In genomic region chr11:109521571-109522086, GRCh38 we compare ENCODE assay signal across 20 cellular contexts.
A peak's percentile ranks its signal among the peaks of the same experiment; 100 is the strongest.
DNase-seq lines count a peak whose midpoint lies in the region; ATAC-seq and TF ChIP-seq lines count a peak whose summit lies in the region.
"Had no signal": no experiment of that assay in that cellular context is flagged by ENCODE, and none has a peak within 500 bp of the region (broad histone marks: within the 10 kb centered on the region; RNA-seq: fewer than 3 reads in every experiment).

No MANE protein-coding gene starts in this region.

- H4K20me1 ChIP-seq in mammary epithelial cell (ENCODE audit: insufficient read depth, low read length) (no peaks in the 10 kb centered on the region), PC-3 (ENCODE audit: low read length) (no peaks in the 10 kb centered on the region), MM.1S (ENCODE audit: insufficient read depth, low read length) (no peaks in the 10 kb centered on the region)

- H3K4me1 ChIP-seq in mammary epithelial cell (ENCODE audit: insufficient read depth, low read length), result peaks cover 15% of the 10 kb centered on the region
- H3K4me1 ChIP-seq in breast epithelium, result no peaks in the 10 kb centered on the region
- H3K4me1 ChIP-seq in right lobe of liver, result no peaks in the 10 kb centered on the region
- no peaks in the 10 kb centered on the region for H3K4me1 ChIP-seq in PC-3 (ENCODE audit: insufficient read depth, low read length)
- H3K4me1 ChIP-seq in MM.1S (ENCODE audit: low read length), result peaks cover 5% of the 10 kb centered on the region
- H3K4me1 ChIP-seq in psoas muscle, result no peaks in the 10 kb centered on the region
- H3K4me1 ChIP-seq: A549 had no signal

- intact Hi-C loops in mammary epithelial cell (cut with micrococcal nuclease), result no loop called here
- intact Hi-C loops in breast epithelium (cut with DNase I; ENCODE audit: low total_unique reads), result no loop called here
- intact Hi-C loops in right lobe of liver (cut with DNase I), result no loop called here
- intact Hi-C loops in PC-3 (cut with micrococcal nuclease), result no loop called here
- intact Hi-C loops in psoas muscle (cut with DNase I), result no loop called here

- CTCF ChIA-PET in mammary epithelial cell (lab: Charles Lee; ENCODE audit: low non-redundant PET), result no interaction called here
- CTCF ChIA-PET in PC-3 (lab: Charles Lee), result no interaction called here

- POLR2A ChIA-PET in PC-3 (lab: Charles Lee; ENCODE audit: unreplicated experiment), result no interaction called here

- dilution Hi-C loops in mammary epithelial cell (cut with HindIII; ENCODE audit: low sequenced_read_pairs), result no loop called here

- H3K9ac ChIP-seq in mammary epithelial cell (ENCODE audit: insufficient read depth, low read length) (no peak overlapping the region), PC-3 (ENCODE audit: low read length) (no peak overlapping the region), MM.1S (ENCODE audit: low read length) (no peak overlapping the region)

- TF ChIP-seq CTCF in mammary epithelial cell (conservative IDR thresholded peaks at IDR 0.05 in 1 of 2, IDR thresholded peaks at IDR 0.05 in 1 of 2; ENCODE audit: extremely low read depth in 1 of 2, insufficient read depth in 1 of 2, low read depth in 1 of 2, low read length in 2 of 2) (no peak), breast epithelium (IDR thresholded peaks at IDR 0.05) (no peak), right lobe of liver (IDR thresholded peaks at IDR 0.05) (no peak), PC-3 (conservative IDR thresholded peaks at IDR 0.05; ENCODE audit: low read depth, low read length) (no peak), MM.1S (IDR thresholded peaks at IDR 0.05; ENCODE audit: low read length) (no peak), psoas muscle (IDR thresholded peaks at IDR 0.05) (no peak)

- TF ChIP-seq POLR2A in breast epithelium (IDR thresholded peaks at IDR 0.05) (no peak), right lobe of liver (IDR thresholded peaks at IDR 0.05) (no peak)

- BruUV-seq in mammary epithelial cell (replicated peaks; lab: Mats Ljungman, UMichigan) (no TSS peak), PC-3 (replicated peaks; lab: Mats Ljungman, UMichigan) (no TSS peak)

- H3K27me3 ChIP-seq in mammary epithelial cell (ENCODE audit: insufficient read depth, low read length), result no peaks in the 10 kb centered on the region
- no peaks in the 10 kb centered on the region for H3K27me3 ChIP-seq in breast epithelium
- no peaks in the 10 kb centered on the region for H3K27me3 ChIP-seq in right lobe of liver
- H3K27me3 ChIP-seq in PC-3 (ENCODE audit: low read length), result peaks cover 17% of the 10 kb centered on the region; the same call in 1 of the 2 replicates
- no peaks in the 10 kb centered on the region for H3K27me3 ChIP-seq in MM.1S (replicated peaks; ENCODE audit: insufficient read depth, low read length)
- no peaks in the 10 kb centered on the region for H3K27me3 ChIP-seq in psoas muscle (ENCODE audit: insufficient read depth in 3 of 3, low read length in 2 of 3)

- H3F3A ChIP-seq in PC-3 (ENCODE audit: low read length, unreplicated experiment) (no peaks in the 10 kb centered on the region), MM.1S (ENCODE audit: insufficient read depth, low read length) (no peaks in the 10 kb centered on the region)

- DNase-seq in mammary epithelial cell, result peak; percentile 19
- no peak for DNase-seq in breast epithelium (ENCODE audit: low spot score in 2 of 2)
- no peak for DNase-seq in right lobe of liver
- DNase-seq in PC-3, result no peak
- no peak for DNase-seq in MM.1S
- DNase-seq in psoas muscle, result no peak
- DNase-seq: AML-193; CD4-positive, alpha-beta memory T cell; DMS79 treated with DMSO at 0.1 percent for 48 hours; GF-D8; GOT3; H7; HFFc6 had no signal

- in situ Hi-C loops in mammary epithelial cell (cut with MboI; ENCODE audit: low sequenced_read_pairs in 2 of 2), result no loop called here

- WGBS in mammary epithelial cell (ENCODE audit: low coverage, missing lambda C conversion rate), result 86% methylated on average over 1 of the region's 1 CpG
- WGBS in right lobe of liver (ENCODE audit: insufficient coverage, low coverage, low lambda C conversion rate, missing lambda C conversion rate), result 38% methylated on average over 1 of the region's 1 CpG
- 83 to 91% (median 88%) methylated on average over 1 of the region's 1 CpG for WGBS in psoas muscle, 3 donors

- H3K36me3 ChIP-seq in mammary epithelial cell (ENCODE audit: insufficient read depth, low read length) (no peaks in the 10 kb centered on the region), breast epithelium (no peaks in the 10 kb centered on the region), right lobe of liver (no peaks in the 10 kb centered on the region), PC-3 (ENCODE audit: low read depth, low read length) (no peaks in the 10 kb centered on the region), MM.1S (replicated peaks; ENCODE audit: insufficient read depth, low read length) (no peaks in the 10 kb centered on the region), psoas muscle (ENCODE audit: insufficient read depth in 1 of 2, low read depth in 1 of 2) (no peaks in the 10 kb centered on the region)

- H3K4me2 ChIP-seq in mammary epithelial cell (ENCODE audit: insufficient read depth, low read depth, low read length), result peak overlapping the region; percentile 22
- no peak overlapping the region for H3K4me2 ChIP-seq in PC-3 (ENCODE audit: low read length)
- H3K4me2 ChIP-seq in MM.1S (ENCODE audit: low read depth, low read length), result no peak overlapping the region
- H3K4me2 ChIP-seq: A549 had no signal

- ATAC-seq in esophagus mucosa (peak; percentile 37), right lobe of liver (peak; percentile 54 to 89 (median 80)), PC-3 (no peak), psoas muscle (no peak)
- ATAC-seq: A549, GM12878, HCT116 had no signal

- H3K4me3 ChIP-seq in mammary epithelial cell (replicated peaks in 1 of 3; ENCODE audit: insufficient read depth in 1 of 3, low read depth in 2 of 3, low read length in 3 of 3) (no peak overlapping the region), breast epithelium (no peak overlapping the region), right lobe of liver (no peak overlapping the region), PC-3 (ENCODE audit: low read length) (no peak overlapping the region), MM.1S (ENCODE audit: low read length) (no peak overlapping the region), psoas muscle (no peak overlapping the region)
- H3K4me3 ChIP-seq: A549, GM12878 had no signal

- H3K27ac ChIP-seq in mammary epithelial cell (ENCODE audit: insufficient read depth, low read depth, low read length) (no peak overlapping the region), breast epithelium (no peak overlapping the region), right lobe of liver (no peak overlapping the region), PC-3 (ENCODE audit: low read length) (no peak overlapping the region), MM.1S (ENCODE audit: low read length) (no peak overlapping the region), psoas muscle (no peak overlapping the region)
- H3K27ac ChIP-seq: 22Rv1, A549, C4-2B, HL-60 had no signal

- peak overlapping the region; percentile 16 for H2AFZ ChIP-seq in mammary epithelial cell (ENCODE audit: low read depth, low read length)
- H2AFZ ChIP-seq in PC-3 (ENCODE audit: low read length), result no peak overlapping the region
- H2AFZ ChIP-seq in MM.1S (ENCODE audit: low read length), result no peak overlapping the region

- H3K79me2 ChIP-seq in mammary epithelial cell (ENCODE audit: insufficient read depth, low read length), result no peaks in the 10 kb centered on the region
- no peaks in the 10 kb centered on the region for H3K79me2 ChIP-seq in PC-3 (ENCODE audit: low read length)
- no peaks in the 10 kb centered on the region for H3K79me2 ChIP-seq in MM.1S (ENCODE audit: low read length)

- H3K9me2 ChIP-seq in PC-3 (replicated peaks; ENCODE audit: low read length), result no peaks in the 10 kb centered on the region
- no peaks in the 10 kb centered on the region for H3K9me2 ChIP-seq in MM.1S (replicated peaks; ENCODE audit: insufficient read depth, low read length)

- H3K9me3 ChIP-seq in mammary epithelial cell (replicated peaks; ENCODE audit: insufficient read depth, low read length) (no peaks in the 10 kb centered on the region), breast epithelium (peaks cover 0 to 6% of the 10 kb centered on the region in 2 donors), right lobe of liver (no peaks in the 10 kb centered on the region), PC-3 (ENCODE audit: low read length) (no peaks in the 10 kb centered on the region), MM.1S (replicated peaks; ENCODE audit: insufficient read depth, low read length) (no peaks in the 10 kb centered on the region), psoas muscle (no peaks in the 10 kb centered on the region)
- H3K9me3 ChIP-seq: A549 had no signal

Comparison
In these comparisons a context has a peak if more than half of its experiments do, and no peak if none do; other contexts are left out.
1. ATAC-seq: peak in esophagus mucosa (single experiment) and right lobe of liver (4 of 4); none in PC-3 (single experiment) and psoas muscle (0 of 4).